8 cellular contexts compared by ENCODE assay signal in the genomic region with DNA sequence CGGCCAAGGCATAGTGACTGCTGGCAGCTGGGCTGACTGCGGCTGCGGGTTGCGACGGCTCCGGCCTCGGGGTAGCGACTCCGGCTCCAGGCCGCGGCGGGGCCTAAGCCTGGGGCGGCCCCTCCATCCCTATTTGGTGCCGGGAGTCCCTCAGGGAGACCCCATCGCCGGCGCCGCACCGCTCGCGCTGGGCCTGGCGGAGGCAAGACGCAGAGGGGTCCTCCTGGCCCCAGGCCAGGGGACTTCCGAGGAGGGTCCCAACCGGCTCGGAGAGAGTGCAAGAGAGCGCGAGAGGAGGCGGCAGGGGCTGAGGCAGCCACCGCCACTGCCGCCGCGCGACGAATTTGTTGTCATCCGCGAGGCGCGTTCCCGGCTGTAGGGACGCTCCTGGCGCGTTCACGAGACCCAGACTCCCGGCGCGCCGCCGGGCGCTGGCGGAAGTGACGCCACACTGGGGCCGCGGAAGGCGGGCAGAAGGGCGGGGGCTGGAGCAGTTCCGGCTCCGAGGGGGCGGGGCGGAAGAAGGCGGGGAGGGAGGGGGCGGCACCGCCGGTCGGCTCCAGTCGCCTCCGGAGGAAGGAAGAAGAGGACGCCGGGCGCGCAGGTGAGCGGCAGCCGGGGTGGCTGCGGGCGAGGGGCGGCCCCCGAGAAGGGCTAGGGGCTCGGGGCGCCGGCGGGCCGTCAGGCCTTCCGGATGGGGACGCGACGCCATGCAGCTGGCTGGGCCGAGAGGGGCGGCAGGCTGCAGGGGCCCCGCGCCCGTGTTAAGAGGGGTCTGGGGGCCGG.
DNase-seq lines count a peak whose midpoint lies in the region; ATAC-seq lines count a peak whose summit lies in the region.

ATG2B (minus strand) TSS at position 377 of the 786 bp plus-strand sequence; CDS start at position 12, 365 bp downstream.
A gene with protein sequence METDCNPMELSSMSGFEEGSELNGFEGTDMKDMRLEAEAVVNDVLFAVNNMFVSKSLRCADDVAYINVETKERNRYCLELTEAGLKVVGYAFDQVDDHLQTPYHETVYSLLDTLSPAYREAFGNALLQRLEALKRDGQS (plus strand): TSS at position 562 of the 786 bp plus-strand sequence. CDS start 18,722 bp downstream, outside the sequence.

- DNase-seq in AG08396 (ENCODE audit: low spot score), result peak; percentile 97
- peak; percentile 86 to 96 for DNase-seq in NCI-H446 (lab: John Stamatoyannopoulos, UW)
- DNase-seq in activated CD4-positive, CD25-positive, alpha-beta regulatory T cell treated with anti-CD3 and anti-CD28 coated beads, Interleukin-2, amount 50 U/mL, for 16 hours (ENCODE audit: low read depth, low spot score), result peak; percentile 97
- peak; percentile 97 for DNase-seq in central memory CD4-positive, alpha-beta T cell
- peak; percentile 97 for DNase-seq in islet precursor cell
- peak; percentile 98 for DNase-seq in stimulated activated CD4-positive, alpha-beta T cell treated with anti-CD3 and anti-CD28 coated beads, Interleukin-12 subunit alpha, Interleukin-12 subunit beta, amount 100 ng/mL, for 4 hours

- ATAC-seq in GM19023 (IDR thresholded peaks at IDR 0.05; ENCODE audit: unreplicated experiment) (peak; percentile 72), HG03196 (IDR thresholded peaks at IDR 0.05; ENCODE audit: unreplicated experiment) (peak; percentile 71)

Comparison
In these comparisons a context has a peak if more than half of its experiments do, and no peak if none do; other contexts are left out.
1. Peak in every context shown above with its lines: DNase-seq and ATAC-seq.